ENCODE assay signal across 8 cellular contexts in the genomic region with DNA sequence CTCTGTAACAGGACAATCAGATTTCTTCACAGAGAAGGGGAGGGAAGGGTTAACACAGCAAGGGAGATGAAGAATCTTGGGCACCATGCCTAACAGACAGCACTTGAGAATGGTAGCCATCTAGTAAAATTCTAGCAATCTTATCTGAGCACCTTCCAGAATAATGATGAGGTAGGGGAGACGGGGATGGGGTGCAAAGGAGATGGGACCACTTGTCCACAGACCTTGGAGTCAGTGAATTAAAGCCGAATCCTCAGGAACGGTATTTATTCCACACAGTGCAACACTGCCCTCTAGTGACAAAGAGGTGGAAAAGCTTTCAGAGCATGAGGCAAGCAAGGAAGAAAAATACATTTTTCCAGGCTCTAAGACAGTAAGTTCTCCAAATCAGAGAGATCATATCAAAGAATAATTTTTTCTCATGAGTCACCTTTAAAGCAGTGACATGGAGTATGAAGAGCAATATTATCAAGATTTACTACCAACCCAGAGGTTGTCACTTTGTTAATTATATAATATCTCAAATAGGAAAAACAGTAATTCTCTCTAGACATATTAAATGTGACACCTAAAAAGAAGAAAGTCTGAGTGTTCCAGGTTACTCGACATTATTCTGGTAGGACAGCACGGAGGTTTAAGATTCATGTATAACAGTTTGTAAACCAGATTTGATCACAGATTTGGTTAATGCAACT. TPM values are rescaled to one million over a fixed set of nuclear protein-coding genes. Genes with fewer than 3 reads are reported as not detected.
DNase-seq lines count a peak whose midpoint lies in the region; ATAC-seq and TF ChIP-seq lines count a peak whose summit lies in the region.

No MANE protein-coding gene starts in this region.

- CTCF ChIA-PET in activated naive CD4-positive, alpha-beta T cell treated with anti-CD3 and anti-CD28 coated beads, Interleukin-2, amount 10 ng/mL, durations not matched to agents 7 days and 5 days (lab: Charles Lee) = interaction anchor here (0.7 to 7.0 kb wide), 22 partner anchors 9 to 792 kb away, joined by 3 to 48 read pairs (median 4); a partner anchor contains a TSS

- peak; percentile 91 for TF ChIP-seq CTCF in progenitor cell of endocrine pancreas (IDR thresholded peaks at IDR 0.05; ENCODE audit: unreplicated experiment)

- no peak overlapping the region for H3K4me3 Mint-ChIP-seq in activated naive CD4-positive, alpha-beta T cell treated with anti-CD3 and anti-CD28 coated beads, Interleukin-2, amount 10 ng/mL, durations not matched to agents 7 days and 5 days
- H3K4me3 Mint-ChIP-seq in progenitor cell of endocrine pancreas (ENCODE audit: low read depth) = no peak overlapping the region

- no peaks in the 10 kb centered on the region for H3K9me3 Mint-ChIP-seq in activated naive CD4-positive, alpha-beta T cell treated with anti-CD3 and anti-CD28 coated beads, Interleukin-2, amount 10 ng/mL, durations not matched to agents 7 days and 5 days
- H3K9me3 Mint-ChIP-seq in progenitor cell of endocrine pancreas (ENCODE audit: low read depth) = no peaks in the 10 kb centered on the region

- ATAC-seq in HG03095 (IDR thresholded peaks at IDR 0.05; ENCODE audit: unreplicated experiment) (peak; percentile 56), Right ventricle myocardium superior (ENCODE audit: poor library complexity) (peak; percentile 88), HG02588 (IDR thresholded peaks at IDR 0.05; ENCODE audit: unreplicated experiment) (no peak)

- H3K27ac Mint-ChIP-seq in activated naive CD4-positive, alpha-beta T cell treated with anti-CD3 and anti-CD28 coated beads, Interleukin-2, amount 10 ng/mL, durations not matched to agents 7 days and 5 days = no peak overlapping the region
- H3K27ac Mint-ChIP-seq in progenitor cell of endocrine pancreas = no peak overlapping the region

- H3K27me3 Mint-ChIP-seq in activated naive CD4-positive, alpha-beta T cell treated with anti-CD3 and anti-CD28 coated beads, Interleukin-2, amount 10 ng/mL, durations not matched to agents 7 days and 5 days = peaks cover 5% of the 10 kb centered on the region
- peaks cover 14% of the 10 kb centered on the region for H3K27me3 Mint-ChIP-seq in progenitor cell of endocrine pancreas

- H3K4me1 Mint-ChIP-seq in activated naive CD4-positive, alpha-beta T cell treated with anti-CD3 and anti-CD28 coated beads, Interleukin-2, amount 10 ng/mL, durations not matched to agents 7 days and 5 days = peaks cover 4% of the 10 kb centered on the region
- no peaks in the 10 kb centered on the region for H3K4me1 Mint-ChIP-seq in progenitor cell of endocrine pancreas (ENCODE audit: low read depth)

- no peaks in the 10 kb centered on the region for H3K36me3 Mint-ChIP-seq in activated naive CD4-positive, alpha-beta T cell treated with anti-CD3 and anti-CD28 coated beads, Interleukin-2, amount 10 ng/mL, durations not matched to agents 7 days and 5 days
- H3K36me3 Mint-ChIP-seq in progenitor cell of endocrine pancreas (ENCODE audit: insufficient read depth) = no peaks in the 10 kb centered on the region

- intact Hi-C loops in Right ventricle myocardium superior (cut with DNase I) = loop anchor here (10.0 kb wide), 2 partner anchors 161 to 491 kb away; no protein-coding TSS in a partner anchor

- peak; percentile 17 for DNase-seq in stimulated activated CD4-positive, alpha-beta T cell treated with anti-CD3 and anti-CD28 coated beads, Interleukin-2, amount 100 ng/mL, for 4 hours (ENCODE audit: low read depth)
- DNase-seq in stimulated activated CD4-positive, alpha-beta T cell treated with anti-CD3 and anti-CD28 coated beads, Interleukin-2, amount 100 ng/mL, for 24 hours = no peak
- DNase-seq in NCI-H69 (lab: John Stamatoyannopoulos, UW) (peak; percentile 66), Right ventricle myocardium superior (no peak), progenitor cell of endocrine pancreas (ENCODE audit: low spot score, unreplicated experiment) (no peak)
- DNase-seq in activated naive CD4-positive, alpha-beta T cell treated with anti-CD3 and anti-CD28 coated beads, Interleukin-2, amount 10 ng/mL, durations not matched to agents 7 days and 5 days = peak; percentile 49

RNA-seq across cellular contexts. Expression of a gene that starts 43.3 kb away (rescaled TPM):
- 16.9 TPM for total RNA-seq in Right ventricle myocardium superior
- total RNA-seq in progenitor cell of endocrine pancreas = 4.3 and 5.1 TPM in 2 replicates

Comparison
In these comparisons a context has a peak if more than half of its experiments do, and no peak if none do; other contexts are left out.
1. DNase-seq: peak in stimulated activated CD4-positive, alpha-beta T cell treated with anti-CD3 and anti-CD28 coated beads, Interleukin-2, amount 100 ng/mL, for 4 hours (single experiment), NCI-H69 (single experiment) and activated naive CD4-positive, alpha-beta T cell treated with anti-CD3 and anti-CD28 coated beads, Interleukin-2, amount 10 ng/mL, durations not matched to agents 7 days and 5 days (single experiment); none in stimulated activated CD4-positive, alpha-beta T cell treated with anti-CD3 and anti-CD28 coated beads, Interleukin-2, amount 100 ng/mL, for 24 hours (0 of 2), Right ventricle myocardium superior (single experiment) and progenitor cell of endocrine pancreas (single experiment).